Comparison of ENCODE assay signal across 1 cellular context in the genomic region with DNA sequence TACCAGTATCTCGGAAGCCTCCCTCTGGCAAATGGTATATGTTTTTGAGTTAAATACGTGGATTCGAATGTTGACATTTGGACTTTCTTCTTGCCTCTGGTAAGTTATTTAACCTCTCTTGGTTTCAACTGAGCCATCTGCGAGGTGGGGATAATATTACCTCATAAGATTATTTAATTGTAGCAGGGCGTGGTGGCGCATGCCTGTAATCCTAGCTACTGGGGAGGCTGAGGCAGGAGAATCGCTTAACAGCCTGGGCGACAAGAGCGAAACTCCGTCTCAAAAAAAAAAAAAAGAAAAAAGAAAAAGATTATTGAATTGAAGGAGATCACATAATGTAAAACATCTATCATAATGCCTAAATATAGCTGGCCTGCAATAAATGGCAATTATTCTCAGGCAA.
TF ChIP-seq lines count a peak whose summit lies in the region.

No MANE protein-coding gene starts in this region.

TF ChIP-seq in WTC11, 78 proteins besides CTCF, POLR2A, EP300 and RAD21 (continued from another document):
- TF ChIP-seq, protein P1, sequence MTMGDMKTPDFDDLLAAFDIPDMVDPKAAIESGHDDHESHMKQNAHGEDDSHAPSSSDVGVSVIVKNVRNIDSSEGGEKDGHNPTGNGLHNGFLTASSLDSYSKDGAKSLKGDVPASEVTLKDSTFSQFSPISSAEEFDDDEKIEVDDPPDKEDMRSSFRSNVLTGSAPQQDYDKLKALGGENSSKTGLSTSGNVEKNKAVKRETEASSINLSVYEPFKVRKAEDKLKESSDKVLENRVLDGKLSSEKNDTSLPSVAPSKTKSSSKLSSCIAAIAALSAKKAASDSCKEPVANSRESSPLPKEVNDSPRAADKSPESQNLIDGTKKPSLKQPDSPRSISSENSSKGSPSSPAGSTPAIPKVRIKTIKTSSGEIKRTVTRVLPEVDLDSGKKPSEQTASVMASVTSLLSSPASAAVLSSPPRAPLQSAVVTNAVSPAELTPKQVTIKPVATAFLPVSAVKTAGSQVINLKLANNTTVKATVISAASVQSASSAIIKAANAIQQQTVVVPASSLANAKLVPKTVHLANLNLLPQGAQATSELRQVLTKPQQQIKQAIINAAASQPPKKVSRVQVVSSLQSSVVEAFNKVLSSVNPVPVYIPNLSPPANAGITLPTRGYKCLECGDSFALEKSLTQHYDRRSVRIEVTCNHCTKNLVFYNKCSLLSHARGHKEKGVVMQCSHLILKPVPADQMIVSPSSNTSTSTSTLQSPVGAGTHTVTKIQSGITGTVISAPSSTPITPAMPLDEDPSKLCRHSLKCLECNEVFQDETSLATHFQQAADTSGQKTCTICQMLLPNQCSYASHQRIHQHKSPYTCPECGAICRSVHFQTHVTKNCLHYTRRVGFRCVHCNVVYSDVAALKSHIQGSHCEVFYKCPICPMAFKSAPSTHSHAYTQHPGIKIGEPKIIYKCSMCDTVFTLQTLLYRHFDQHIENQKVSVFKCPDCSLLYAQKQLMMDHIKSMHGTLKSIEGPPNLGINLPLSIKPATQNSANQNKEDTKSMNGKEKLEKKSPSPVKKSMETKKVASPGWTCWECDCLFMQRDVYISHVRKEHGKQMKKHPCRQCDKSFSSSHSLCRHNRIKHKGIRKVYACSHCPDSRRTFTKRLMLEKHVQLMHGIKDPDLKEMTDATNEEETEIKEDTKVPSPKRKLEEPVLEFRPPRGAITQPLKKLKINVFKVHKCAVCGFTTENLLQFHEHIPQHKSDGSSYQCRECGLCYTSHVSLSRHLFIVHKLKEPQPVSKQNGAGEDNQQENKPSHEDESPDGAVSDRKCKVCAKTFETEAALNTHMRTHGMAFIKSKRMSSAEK (CRISPR knock-in tag; IDR thresholded peaks at IDR 0.05; ENCODE audit: borderline replicate concordance), result no peak
- TF ChIP-seq TEAD1 (CRISPR knock-in tag; IDR thresholded peaks at IDR 0.05) (no peak), NR1H2 (CRISPR knock-in tag; IDR thresholded peaks at IDR 0.05) (no peak), CBFB (CRISPR knock-in tag; IDR thresholded peaks at IDR 0.05; ENCODE audit: low read depth) (no peak), EMX1 (CRISPR knock-in tag; IDR thresholded peaks at IDR 0.05) (no peak)
- TF ChIP-seq, protein P2, sequence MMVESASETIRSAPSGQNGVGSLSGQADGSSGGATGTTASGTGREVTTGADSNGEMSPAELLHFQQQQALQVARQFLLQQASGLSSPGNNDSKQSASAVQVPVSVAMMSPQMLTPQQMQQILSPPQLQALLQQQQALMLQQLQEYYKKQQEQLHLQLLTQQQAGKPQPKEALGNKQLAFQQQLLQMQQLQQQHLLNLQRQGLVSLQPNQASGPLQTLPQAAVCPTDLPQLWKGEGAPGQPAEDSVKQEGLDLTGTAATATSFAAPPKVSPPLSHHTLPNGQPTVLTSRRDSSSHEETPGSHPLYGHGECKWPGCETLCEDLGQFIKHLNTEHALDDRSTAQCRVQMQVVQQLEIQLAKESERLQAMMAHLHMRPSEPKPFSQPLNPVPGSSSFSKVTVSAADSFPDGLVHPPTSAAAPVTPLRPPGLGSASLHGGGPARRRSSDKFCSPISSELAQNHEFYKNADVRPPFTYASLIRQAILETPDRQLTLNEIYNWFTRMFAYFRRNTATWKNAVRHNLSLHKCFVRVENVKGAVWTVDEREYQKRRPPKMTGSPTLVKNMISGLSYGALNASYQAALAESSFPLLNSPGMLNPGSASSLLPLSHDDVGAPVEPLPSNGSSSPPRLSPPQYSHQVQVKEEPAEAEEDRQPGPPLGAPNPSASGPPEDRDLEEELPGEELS (CRISPR knock-in tag; IDR thresholded peaks at IDR 0.05), result no peak
- TF ChIP-seq, protein P3, sequence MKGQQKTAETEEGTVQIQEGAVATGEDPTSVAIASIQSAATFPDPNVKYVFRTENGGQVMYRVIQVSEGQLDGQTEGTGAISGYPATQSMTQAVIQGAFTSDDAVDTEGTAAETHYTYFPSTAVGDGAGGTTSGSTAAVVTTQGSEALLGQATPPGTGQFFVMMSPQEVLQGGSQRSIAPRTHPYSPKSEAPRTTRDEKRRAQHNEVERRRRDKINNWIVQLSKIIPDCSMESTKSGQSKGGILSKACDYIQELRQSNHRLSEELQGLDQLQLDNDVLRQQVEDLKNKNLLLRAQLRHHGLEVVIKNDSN (CRISPR knock-in tag; IDR thresholded peaks at IDR 0.05), result no peak
- TF ChIP-seq, protein P4, sequence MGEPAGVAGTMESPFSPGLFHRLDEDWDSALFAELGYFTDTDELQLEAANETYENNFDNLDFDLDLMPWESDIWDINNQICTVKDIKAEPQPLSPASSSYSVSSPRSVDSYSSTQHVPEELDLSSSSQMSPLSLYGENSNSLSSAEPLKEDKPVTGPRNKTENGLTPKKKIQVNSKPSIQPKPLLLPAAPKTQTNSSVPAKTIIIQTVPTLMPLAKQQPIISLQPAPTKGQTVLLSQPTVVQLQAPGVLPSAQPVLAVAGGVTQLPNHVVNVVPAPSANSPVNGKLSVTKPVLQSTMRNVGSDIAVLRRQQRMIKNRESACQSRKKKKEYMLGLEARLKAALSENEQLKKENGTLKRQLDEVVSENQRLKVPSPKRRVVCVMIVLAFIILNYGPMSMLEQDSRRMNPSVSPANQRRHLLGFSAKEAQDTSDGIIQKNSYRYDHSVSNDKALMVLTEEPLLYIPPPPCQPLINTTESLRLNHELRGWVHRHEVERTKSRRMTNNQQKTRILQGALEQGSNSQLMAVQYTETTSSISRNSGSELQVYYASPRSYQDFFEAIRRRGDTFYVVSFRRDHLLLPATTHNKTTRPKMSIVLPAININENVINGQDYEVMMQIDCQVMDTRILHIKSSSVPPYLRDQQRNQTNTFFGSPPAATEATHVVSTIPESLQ (CRISPR knock-in tag; IDR thresholded peaks at IDR 0.05), result no peak
